11 cellular contexts compared by ENCODE assay signal in genomic region chr9:135332979-135333748, GRCh38.
"Had no signal": no experiment of that assay in that cellular context is flagged by ENCODE, and none has a peak within 500 bp of the region (broad histone marks: within the 10 kb centered on the region; RNA-seq: fewer than 3 reads in every experiment).

No MANE protein-coding gene starts in this region.

- H3K36me3 ChIP-seq: thoracic aorta had no signal

- ATAC-seq: activated T-cell treated with anti-CD3 and anti-CD28 coated beads, Interleukin-2, amount 50 U/mL, for 4 hours; foreskin keratinocyte had no signal

- H3K4me1 ChIP-seq: foreskin keratinocyte had no signal

- H3K27me3 Mint-ChIP-seq: stimulated activated naive CD8-positive, alpha-beta T cell treated with anti-CD3 and anti-CD28 coated beads, Interleukin-15, Interleukin-2, amounts not matched to agents 100 ng/mL and 50 ng/mL, for 24 hours had no signal

- H3K9me3 Mint-ChIP-seq: activated T-cell treated with anti-CD3 and anti-CD28 coated beads, Interleukin-2, amount 50 U/mL, for 4 hours; stimulated activated naive CD8-positive, alpha-beta T cell treated with anti-CD3 and anti-CD28 coated beads, Interleukin-15, Interleukin-2, amounts not matched to agents 100 ng/mL and 50 ng/mL, for 24 hours had no signal

- H3K4me3 ChIP-seq: thoracic aorta had no signal

- DNase-seq: activated naive CD4-positive, alpha-beta T cell treated with Interleukin-2 at 50 U/mL for 16 hours; activated T-cell treated with anti-CD3 and anti-CD28 coated beads, Interleukin-2, amount 50 U/mL, for 4 hours; foreskin keratinocyte; occipital lobe; stimulated activated CD4-positive, alpha-beta T cell treated with anti-CD3 and anti-CD28 coated beads, Interleukin-4, amount 100 ng/mL, for 1 hour; stimulated activated CD8-positive, alpha-beta memory T cell treated with anti-CD3 and anti-CD28 coated beads, Interleukin-4, amount 100 ng/mL, for 48 hours had no signal

- H3K4me3 Mint-ChIP-seq: activated T-cell treated with anti-CD3 and anti-CD28 coated beads, Interleukin-2, amount 50 U/mL, for 4 hours; nephron; stimulated activated naive CD8-positive, alpha-beta T cell treated with anti-CD3 and anti-CD28 coated beads, Interleukin-15, Interleukin-2, amounts not matched to agents 100 ng/mL and 50 ng/mL, for 24 hours had no signal

- H3K27ac Mint-ChIP-seq: stimulated activated naive CD8-positive, alpha-beta T cell treated with anti-CD3 and anti-CD28 coated beads, Interleukin-15, Interleukin-2, amounts not matched to agents 100 ng/mL and 50 ng/mL, for 24 hours had no signal

- FAIRE-seq: astrocyte, endothelial cell of umbilical vein had no signal

- H3K27me3 ChIP-seq: foreskin keratinocyte had no signal

- H3K9me3 ChIP-seq: thoracic aorta had no signal

- H3K27ac ChIP-seq: foreskin keratinocyte, thoracic aorta had no signal
